19 cellular contexts compared by ENCODE assay signal in genomic region chr7:18347170-18347569, GRCh38.
DNase-seq lines count a peak whose midpoint lies in the region; ATAC-seq and TF ChIP-seq lines count a peak whose summit lies in the region.
"Had no signal": no experiment of that assay in that cellular context is flagged by ENCODE, and none has a peak within 500 bp of the region (broad histone marks: within the 10 kb centered on the region; RNA-seq: fewer than 3 reads in every experiment).

No MANE protein-coding gene starts in this region.

- H3K27me3 ChIP-seq in spleen (replicated peaks in 1 of 7) = no peaks in the 10 kb centered on the region

- no peak overlapping the region for H3K27ac ChIP-seq in spleen
- H3K27ac ChIP-seq: KMS-11 had no signal

- no peak overlapping the region for H3K4me3 Mint-ChIP-seq in stimulated activated naive B cell treated with anti-CD40 and anti-IgM and Interleukin-4, amounts not matched to agents 10 μg/mL and 1 μg/mL and 100 μg/mL, for 72 hours
- H3K4me3 Mint-ChIP-seq: CD14-positive monocyte had no signal

- H3K36me3 Mint-ChIP-seq in stimulated activated naive B cell treated with anti-CD40 and anti-IgM and Interleukin-4, amounts not matched to agents 10 μg/mL and 1 μg/mL and 100 μg/mL, for 72 hours = peaks cover 1 to 2% of the 10 kb centered on the region in 2 donors

- intact Hi-C loops in spleen (cut with DNase I; ENCODE audit: low total_unique reads) = loop anchor here (10.0 kb wide), 1 partner anchor 662 kb away; no protein-coding TSS in a partner anchor

- H3K9me3 Mint-ChIP-seq in stimulated activated naive B cell treated with anti-CD40 and anti-IgM and Interleukin-4, amounts not matched to agents 10 μg/mL and 1 μg/mL and 100 μg/mL, for 72 hours = peaks cover 0 to 1% of the 10 kb centered on the region in 2 donors
- H3K9me3 Mint-ChIP-seq: CD14-positive monocyte had no signal

- H3K36me3 ChIP-seq in spleen = no peaks in the 10 kb centered on the region

- H3K27me3 Mint-ChIP-seq in stimulated activated naive B cell treated with anti-CD40 and anti-IgM and Interleukin-4, amounts not matched to agents 10 μg/mL and 1 μg/mL and 100 μg/mL, for 72 hours = no peaks in the 10 kb centered on the region

- no peak for TF ChIP-seq POLR2A in spleen (IDR thresholded peaks at IDR 0.05)

- peaks cover 4 to 30% of the 10 kb centered on the region in 2 donors for H3K4me1 Mint-ChIP-seq in stimulated activated naive B cell treated with anti-CD40 and anti-IgM and Interleukin-4, amounts not matched to agents 10 μg/mL and 1 μg/mL and 100 μg/mL, for 72 hours

- no peaks in the 10 kb centered on the region for H3K9me3 ChIP-seq in spleen

- H3K27ac Mint-ChIP-seq in stimulated activated naive B cell treated with anti-CD40 and anti-IgM and Interleukin-4, amounts not matched to agents 10 μg/mL and 1 μg/mL and 100 μg/mL, for 72 hours = no peak overlapping the region

- TF ChIP-seq CTCF in fibroblast of villous mesenchyme (IDR thresholded peaks at IDR 0.05; ENCODE audit: insufficient read depth, low read depth, low read length) (no peak), spleen (IDR thresholded peaks at IDR 0.05 in 8 of 11, conservative IDR thresholded peaks at IDR 0.05 in 3 of 11) (no peak)

- peaks cover 0 to 49% (median 10%) of the 10 kb centered on the region in 6 donors for H3K4me1 ChIP-seq in spleen

- DNase-seq in GM03348 (ENCODE audit: low spot score) (peak; percentile 5), NCI-H69 (lab: John Stamatoyannopoulos, UW) (peak; percentile 37), fibroblast of villous mesenchyme (ENCODE audit: low read depth) (peak; percentile 51), hippocampal formation (lab: John Stamatoyannopoulos, UW) (no peak), spleen (no peak), dedifferentiated amniotic fluid mesenchymal stem cell (ENCODE audit: extremely low spot score) (no peak), NCI-H524 treated with DMSO at 0.1 percent for 48 hours (lab: John Stamatoyannopoulos, UW) (no peak)
- DNase-seq in stimulated activated naive B cell treated with anti-CD40 and anti-IgM and Interleukin-4, amounts not matched to agents 10 μg/mL and 1 μg/mL and 100 μg/mL, for 72 hours = no peak
- DNase-seq: HCEC 1CT, IMR-90, MV-4-11, NCI-H1417, NCI-H1694 treated with DMSO at 0.1 percent for 48 hours, NCI-H2081 treated with DMSO at 0.1 percent for 48 hours, NCI-H2171 treated with DMSO at 0.1 percent for 48 hours, NCI-H526, PC-3 had no signal

- H3K4me3 ChIP-seq in fibroblast of villous mesenchyme (ENCODE audit: low read depth, low read length) (no peak overlapping the region), spleen (no peak overlapping the region)

- ATAC-seq in stimulated activated naive B cell treated with anti-CD40 and anti-IgM and Interleukin-4, amounts not matched to agents 10 μg/mL and 1 μg/mL and 100 μg/mL, for 72 hours (replicated peaks) = peak; percentile 60 to 67
- ATAC-seq: PC-3 had no signal

Comparison
In these comparisons a context has a peak if more than half of its experiments do, and no peak if none do; other contexts are left out.
1. DNase-seq: peak in GM03348 (single experiment), NCI-H69 (single experiment) and fibroblast of villous mesenchyme (single experiment); none in stimulated activated naive B cell treated with anti-CD40 and anti-IgM and Interleukin-4, amounts not matched to agents 10 μg/mL and 1 μg/mL and 100 μg/mL, for 72 hours (single experiment), hippocampal formation (0 of 2), spleen (single experiment), dedifferentiated amniotic fluid mesenchymal stem cell (single experiment) and NCI-H524 treated with DMSO at 0.1 percent for 48 hours (single experiment).